24 cellular contexts compared by ENCODE assay signal in genomic region chr19:39141929-39142328, GRCh38. TPM values are rescaled to one million over a fixed set of nuclear protein-coding genes. Genes with fewer than 3 reads are reported as not detected.
"Had no signal": no experiment of that assay in that cellular context is flagged by ENCODE, and none has a peak within 500 bp of the region (broad histone marks: within the 10 kb centered on the region; RNA-seq: fewer than 3 reads in every experiment).

No MANE protein-coding gene starts in this region.

- ATAC-seq: activated CD8-positive, alpha-beta memory T cell treated with anti-CD3 and anti-CD28 coated beads, Interleukin-2, amount 10 ng/mL, durations not matched to agents 7 days and 5 days; activated T-cell treated with anti-CD3 and anti-CD28 coated beads, Interleukin-2, amount 50 U/mL, for 4 hours had no signal

- DNase-seq: activated B cell treated with CpG ODN at 0.5 μM for 24 hours; activated CD4-positive, alpha-beta T cell treated with anti-CD3 and anti-CD28 coated beads for 1 hour; activated CD4-positive, alpha-beta T cell treated with anti-CD3 and anti-CD28 coated beads, Interleukin-2, amount 10 ng/mL, durations not matched to agents 24 days and 14 days; activated CD4-positive, alpha-beta T cell treated with anti-CD3 and anti-CD28 coated beads, Interleukin-2, amount 50 U/mL, for 48 hours; activated CD8-positive, alpha-beta memory T cell treated with anti-CD3 and anti-CD28 coated beads, Interleukin-2, amount 10 ng/mL, durations not matched to agents 7 days and 5 days; activated effector memory CD4-positive, alpha-beta T cell treated with anti-CD3 and anti-CD28 coated beads, Interleukin-2, amount 50 U/mL, for 16 hours; activated naive CD4-positive, alpha-beta T cell treated with Interleukin-2 at 50 U/mL for 16 hours; activated T-cell treated with anti-CD3 and anti-CD28 coated beads, Interleukin-2, amount 50 U/mL, for 4 hours; amygdala; Karpas-422; MM.1S; NCI-H1105 treated with DMSO at 0.1 percent for 48 hours; NCI-H1436 treated with DMSO at 0.1 percent for 48 hours; NCI-H187 treated with DMSO at 0.1 percent for 48 hours; NCI-H2081 treated with DMSO at 0.1 percent for 48 hours; NCI-H446; NCI-H524; SHP77 treated with DMSO at 0.1 percent for 48 hours had no signal

- H3K9me3 Mint-ChIP-seq: activated B cell treated with CpG ODN at 0.5 μM for 24 hours; activated CD4-positive, alpha-beta T cell treated with anti-CD3 and anti-CD28 coated beads, Interleukin-2, amount 10 ng/mL, durations not matched to agents 24 days and 14 days; activated T-cell treated with anti-CD3 and anti-CD28 coated beads, Interleukin-2, amount 50 U/mL, for 4 hours; T-helper 1 cell treated with Interleukin-12 subunit alpha and Interleukin-12 subunit beta and Interleukin-4 antibody, amounts not matched to agents 30 μg/mL and 1 μg/mL, for 36 hours had no signal

- H3K27me3 Mint-ChIP-seq: activated B cell treated with CpG ODN at 0.5 μM for 24 hours; activated CD4-positive, alpha-beta T cell treated with anti-CD3 and anti-CD28 coated beads, Interleukin-2, amount 10 ng/mL, durations not matched to agents 24 days and 14 days; activated CD8-positive, alpha-beta memory T cell treated with anti-CD3 and anti-CD28 coated beads, Interleukin-2, amount 10 ng/mL, durations not matched to agents 7 days and 5 days; activated naive CD8-positive, alpha-beta T cell had no signal

- H3K9me3 ChIP-seq: Peyer's patch had no signal

- H3K27ac ChIP-seq: Peyer's patch had no signal

- H3K4me3 Mint-ChIP-seq: activated B cell treated with CpG ODN at 0.5 μM for 24 hours; activated CD4-positive, alpha-beta T cell treated with anti-CD3 and anti-CD28 coated beads, Interleukin-2, amount 10 ng/mL, durations not matched to agents 24 days and 14 days; activated CD8-positive, alpha-beta memory T cell treated with anti-CD3 and anti-CD28 coated beads, Interleukin-2, amount 10 ng/mL, durations not matched to agents 7 days and 5 days; activated naive CD8-positive, alpha-beta T cell; activated T-cell treated with anti-CD3 and anti-CD28 coated beads, Interleukin-2, amount 50 U/mL, for 4 hours; brain; T-helper 1 cell treated with Interleukin-12 subunit alpha and Interleukin-12 subunit beta and Interleukin-4 antibody, amounts not matched to agents 30 μg/mL and 1 μg/mL, for 36 hours had no signal

- H3K27ac Mint-ChIP-seq: activated B cell treated with CpG ODN at 0.5 μM for 24 hours; activated CD4-positive, alpha-beta T cell treated with anti-CD3 and anti-CD28 coated beads, Interleukin-2, amount 10 ng/mL, durations not matched to agents 24 days and 14 days; activated CD8-positive, alpha-beta memory T cell treated with anti-CD3 and anti-CD28 coated beads, Interleukin-2, amount 10 ng/mL, durations not matched to agents 7 days and 5 days; activated naive CD8-positive, alpha-beta T cell; T-helper 1 cell treated with Interleukin-12 subunit alpha and Interleukin-12 subunit beta and Interleukin-4 antibody, amounts not matched to agents 30 μg/mL and 1 μg/mL, for 36 hours had no signal

- H3K36me3 Mint-ChIP-seq: activated CD8-positive, alpha-beta memory T cell treated with anti-CD3 and anti-CD28 coated beads, Interleukin-2, amount 10 ng/mL, durations not matched to agents 7 days and 5 days had no signal

- H3K27me3 ChIP-seq: cardiac muscle cell, Peyer's patch had no signal

- H3K4me1 Mint-ChIP-seq: activated CD8-positive, alpha-beta memory T cell treated with anti-CD3 and anti-CD28 coated beads, Interleukin-2, amount 10 ng/mL, durations not matched to agents 7 days and 5 days had no signal

- H3K36me3 ChIP-seq: cardiac muscle cell, Peyer's patch had no signal

- H3K4me3 ChIP-seq: cardiac muscle cell, Peyer's patch had no signal

RNA-seq across cellular contexts. Expression of gene NCCRP1, which starts 54.8 kb away (rescaled TPM):
- total RNA-seq: activated B cell treated with CpG ODN at 0.5 μM for 24 hours; activated CD4-positive, alpha-beta T cell treated with anti-CD3 and anti-CD28 coated beads, Interleukin-2, amount 10 ng/mL, durations not matched to agents 24 days and 14 days; activated CD8-positive, alpha-beta memory T cell treated with anti-CD3 and anti-CD28 coated beads, Interleukin-2, amount 10 ng/mL, durations not matched to agents 7 days and 5 days; activated T-cell treated with anti-CD3 and anti-CD28 coated beads, Interleukin-2, amount 50 U/mL, for 4 hours; astrocyte had no signal

RNA-seq across cellular contexts. Expression of gene ACP7, which starts 57.8 kb away (rescaled TPM):
- total RNA-seq: activated B cell treated with CpG ODN at 0.5 μM for 24 hours; activated CD4-positive, alpha-beta T cell treated with anti-CD3 and anti-CD28 coated beads, Interleukin-2, amount 10 ng/mL, durations not matched to agents 24 days and 14 days; activated CD8-positive, alpha-beta memory T cell treated with anti-CD3 and anti-CD28 coated beads, Interleukin-2, amount 10 ng/mL, durations not matched to agents 7 days and 5 days; astrocyte; cardiac muscle cell; Peyer's patch had no signal
